In the genomic region with DNA sequence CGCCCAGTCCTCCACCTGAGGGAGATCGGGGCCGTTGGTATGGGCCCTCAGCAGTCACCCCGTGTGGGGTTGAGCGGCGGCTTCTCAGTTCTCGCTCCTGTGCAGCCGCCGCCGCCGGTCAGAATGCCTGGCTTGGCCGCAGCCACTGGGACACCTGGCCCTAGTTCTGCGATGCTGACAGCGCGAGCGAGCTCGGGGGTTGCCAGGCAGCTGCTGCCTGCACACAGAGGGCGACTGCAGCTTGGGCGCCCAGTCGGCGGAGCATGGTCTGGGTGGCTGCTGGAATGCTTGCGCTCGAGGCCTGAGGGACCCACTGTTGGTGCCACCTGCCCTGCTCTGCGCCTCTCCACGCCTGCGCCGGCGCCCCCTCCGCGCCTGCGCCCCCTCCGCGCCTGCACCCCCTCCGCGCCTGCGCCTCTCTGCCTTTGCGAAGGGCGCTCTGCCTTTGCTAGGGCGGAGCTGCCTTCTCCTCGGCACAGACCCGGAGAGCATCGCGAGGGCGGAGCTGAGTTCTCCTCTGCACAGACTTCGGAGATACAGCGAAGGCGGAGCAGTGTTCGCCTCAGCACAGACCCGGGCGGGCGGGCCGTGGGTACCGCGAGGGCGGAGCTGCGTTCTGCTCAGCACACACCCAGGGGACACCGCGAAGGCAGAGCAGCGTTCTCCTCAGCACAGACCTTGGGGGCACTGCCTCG, we compare ENCODE assay signal across 8 cellular contexts.
DNase-seq lines count a peak whose midpoint lies in the region; ATAC-seq and TF ChIP-seq lines count a peak whose summit lies in the region.
"Not testable (repeated sequence)": the region's sequence is repeated elsewhere in the genome, so short reads cannot be mapped to it uniquely, and the experiment has no call there.

No MANE protein-coding gene starts in this region.

- not testable (repeated sequence) for H3K9me3 ChIP-seq in effector memory CD4-positive, alpha-beta T cell (ENCODE audit: control insufficient read depth, low read length); right lobe of liver

- ATAC-seq in GM18861 (IDR thresholded peaks at IDR 0.05; ENCODE audit: unreplicated experiment) = peak; percentile 99
- peak; percentile 100 for ATAC-seq in HG02798 (IDR thresholded peaks at IDR 0.05; ENCODE audit: poor library complexity, unreplicated experiment)
- ATAC-seq in right lobe of liver = peak; percentile 84 to 100 (median 88)

- H3K27ac ChIP-seq in effector memory CD4-positive, alpha-beta T cell (ENCODE audit: insufficient read depth, low read length, poor library complexity, severe bottlenecking); right lobe of liver: not testable (repeated sequence)

- H3K4me3 ChIP-seq in effector memory CD4-positive, alpha-beta T cell (ENCODE audit: insufficient read depth, low read depth, low read length, poor library complexity, severe bottlenecking) = peak overlapping the region; percentile 45
- H3K4me3 ChIP-seq in right lobe of liver = peak overlapping the region in 1 of 3 donors; percentile 16

- H3K4me1 ChIP-seq in effector memory CD4-positive, alpha-beta T cell (ENCODE audit: control insufficient read depth, insufficient read depth, low read length, poor library complexity, severe bottlenecking); right lobe of liver: not testable (repeated sequence)

- not testable (repeated sequence) for TF ChIP-seq CTCF in right lobe of liver (IDR thresholded peaks at IDR 0.05)

- not testable (repeated sequence) for H3K27me3 ChIP-seq in effector memory CD4-positive, alpha-beta T cell (replicated peaks; ENCODE audit: control insufficient read depth, insufficient read depth, low read length, poor library complexity, severe bottlenecking); right lobe of liver

- not testable (repeated sequence) for H3K36me3 ChIP-seq in effector memory CD4-positive, alpha-beta T cell (ENCODE audit: control insufficient read depth, insufficient read depth, low read length); right lobe of liver

- TF ChIP-seq POLR2A in right lobe of liver (IDR thresholded peaks at IDR 0.05) = not testable (repeated sequence)

- 1% methylated on average over 36 of the region's 60 CpGs for WGBS in right lobe of liver (ENCODE audit: insufficient coverage, low coverage, low lambda C conversion rate, missing lambda C conversion rate)

- DNase-seq in 8988T (peak; percentile 2), NCI-H226 (peak; percentile 26), activated T-cell treated with anti-CD3 and anti-CD28 coated beads for 24 hours (ENCODE audit: low read depth) (peak; percentile 92), right lobe of liver (peak; percentile 76 to 89 (median 83))
- DNase-seq in effector memory CD4-positive, alpha-beta T cell = peak; percentile 78 to 88 (median 82)
- peak; percentile 88 for DNase-seq in stimulated activated CD4-positive, alpha-beta T cell treated with anti-CD3 and anti-CD28 coated beads, Interleukin-12 subunit alpha, Interleukin-12 subunit beta, amount 100 ng/mL, for 4 hours

- intact Hi-C loops in right lobe of liver (cut with DNase I) = not testable (repeated sequence)

Comparison
In these comparisons a context has a peak if more than half of its experiments do, and no peak if none do; other contexts are left out.
1. DNase-seq: peak in every context shown above with its lines; median percentile 92 in activated T-cell treated with anti-CD3 and anti-CD28 coated beads for 24 hours; 88 in stimulated activated CD4-positive, alpha-beta T cell treated with anti-CD3 and anti-CD28 coated beads, Interleukin-12 subunit alpha, Interleukin-12 subunit beta, amount 100 ng/mL, for 4 hours; 83 in right lobe of liver; 82 in effector memory CD4-positive, alpha-beta T cell; 26 in NCI-H226; 2 in 8988T.